In genomic region chr20:51760905-51761544, GRCh38 we compare ENCODE assay signal across 10 cellular contexts. TPM values are rescaled to one million over a fixed set of nuclear protein-coding genes. Genes with fewer than 3 reads are reported as not detected.
A peak's percentile ranks its signal among the peaks of the same experiment; 100 is the strongest.
DNase-seq lines count a peak whose midpoint lies in the region; ATAC-seq and TF ChIP-seq lines count a peak whose summit lies in the region.
"Had no signal": no experiment of that assay in that cellular context is flagged by ENCODE, and none has a peak within 500 bp of the region (broad histone marks: within the 10 kb centered on the region; RNA-seq: fewer than 3 reads in every experiment).

No MANE protein-coding gene starts in this region.

- H3K27ac ChIP-seq in H9 (ENCODE audit: insufficient read length, low read depth, low read length) = no peak overlapping the region
- peak overlapping the region; percentile 42 for H3K27ac ChIP-seq in smooth muscle cell (ENCODE audit: low read depth)
- no peak overlapping the region for H3K27ac ChIP-seq in effector memory CD4-positive, alpha-beta T cell (ENCODE audit: insufficient read depth, low read length, poor library complexity, severe bottlenecking)

- H2BK15ac ChIP-seq in H9 (ENCODE audit: low read depth, low read length) = no peak overlapping the region

- H3K9me3 Mint-ChIP-seq in H9 = peaks cover 5% of the 10 kb centered on the region in 2 experiments; a peak in 4 of 5 replicates
- no peaks in the 10 kb centered on the region for H3K9me3 Mint-ChIP-seq in stimulated activated memory B cell treated with anti-CD40 and anti-IgM and Interleukin-4, amounts not matched to agents 10 μg/mL and 1 μg/mL and 100 μg/mL, for 72 hours

- H3K18ac ChIP-seq in H9 (ENCODE audit: insufficient read length, low read depth, low read length) = no peak overlapping the region

- TF ChIP-seq CTCF in H9 (conservative IDR thresholded peaks at IDR 0.05) (no peak), fibroblast of pulmonary artery (IDR thresholded peaks at IDR 0.05; ENCODE audit: low read length, missing control alignments) (no peak), smooth muscle cell (IDR thresholded peaks at IDR 0.05; ENCODE audit: borderline replicate concordance, insufficient read depth, poor library complexity, severe bottlenecking) (no peak)

- peak; percentile 51 for DNase-seq in H9
- DNase-seq in SW480 (ENCODE audit: low spot score) = peak; percentile 100
- peak; percentile 40 for DNase-seq in fibroblast of pulmonary artery (ENCODE audit: low read depth)
- no peak for DNase-seq in smooth muscle cell (lab: John Stamatoyannopoulos, UW; ENCODE audit: unreplicated experiment)
- DNase-seq in effector memory CD4-positive, alpha-beta T cell = no peak
- DNase-seq in KBM-7 = no peak
- DNase-seq: activated CD4-positive, alpha-beta T cell treated with anti-CD3 and anti-CD28 coated beads for 36 hours; activated naive CD4-positive, alpha-beta T cell; OCI-M1 had no signal

- no peak overlapping the region for H4K5ac ChIP-seq in H9 (ENCODE audit: insufficient read length, low read depth, low read length)

- H2BK20ac ChIP-seq in H9 (ENCODE audit: low read depth, low read length, poor library complexity, severe bottlenecking) = no peak overlapping the region

- no peaks in the 10 kb centered on the region for H3F3A ChIP-seq in smooth muscle cell (ENCODE audit: low read depth)

- H4K91ac ChIP-seq in H9 (ENCODE audit: insufficient read length, low read depth, low read length) = no peak overlapping the region

- no peaks in the 10 kb centered on the region for H3K36me3 ChIP-seq in smooth muscle cell (ENCODE audit: low read depth)
- H3K36me3 ChIP-seq in effector memory CD4-positive, alpha-beta T cell (ENCODE audit: control insufficient read depth, insufficient read depth, low read length) = no peaks in the 10 kb centered on the region

- H3K9me3 ChIP-seq in H9 (ENCODE audit: control insufficient read depth, low read depth, low read length) (no peaks in the 10 kb centered on the region), smooth muscle cell (replicated peaks; ENCODE audit: low read depth) (no peaks in the 10 kb centered on the region)
- no peaks in the 10 kb centered on the region for H3K9me3 ChIP-seq in effector memory CD4-positive, alpha-beta T cell (ENCODE audit: control insufficient read depth, low read length)

- no peak overlapping the region for H2BK12ac ChIP-seq in H9 (ENCODE audit: insufficient read length, low read depth, low read length)

- H3K4me3 ChIP-seq in fibroblast of pulmonary artery (replicated peaks; ENCODE audit: low read depth, low read length) (no peak overlapping the region), smooth muscle cell (no peak overlapping the region)
- H3K4me3 ChIP-seq in effector memory CD4-positive, alpha-beta T cell (ENCODE audit: insufficient read depth, low read depth, low read length, poor library complexity, severe bottlenecking) = no peak overlapping the region

- no peak overlapping the region for H3K23ac ChIP-seq in H9 (ENCODE audit: insufficient read length, low read depth, low read length)

- H3K79me2 ChIP-seq in H9 (ENCODE audit: insufficient read depth, low read length) = no peaks in the 10 kb centered on the region
- peaks cover 24% of the 10 kb centered on the region for H3K79me2 ChIP-seq in smooth muscle cell (ENCODE audit: low read depth)

- H3T11ph ChIP-seq in H9 (ENCODE audit: low read length) = no peak overlapping the region

- no peak overlapping the region for H4K8ac ChIP-seq in H9 (replicated peaks; ENCODE audit: insufficient read length, low read depth, low read length)

- peaks cover 12 to 13% of the 10 kb centered on the region in 2 experiments for H3K4me1 Mint-ChIP-seq in H9
- H3K4me1 Mint-ChIP-seq in stimulated activated memory B cell treated with anti-CD40 and anti-IgM and Interleukin-4, amounts not matched to agents 10 μg/mL and 1 μg/mL and 100 μg/mL, for 72 hours = no peaks in the 10 kb centered on the region
- H3K4me1 Mint-ChIP-seq: activated CD4-positive, alpha-beta T cell treated with anti-CD3 and anti-CD28 coated beads for 36 hours had no signal

- H3K23me2 ChIP-seq in H9 (ENCODE audit: insufficient read length, low read depth, low read length, poor library complexity, severe bottlenecking) = no peaks in the 10 kb centered on the region

- H4K20me1 ChIP-seq in H9 (ENCODE audit: control insufficient read depth, insufficient read depth, insufficient read length) (no peaks in the 10 kb centered on the region), smooth muscle cell (ENCODE audit: low read depth) (no peaks in the 10 kb centered on the region)

- no peak overlapping the region for H2AK5ac ChIP-seq in H9 (ENCODE audit: insufficient read length, low read length)

- no peak overlapping the region for H3K14ac ChIP-seq in H9 (ENCODE audit: insufficient read depth, low read length)

- H3K27ac Mint-ChIP-seq in H9 = peak overlapping the region; percentile 5 to 85 (median 56); a peak in 4 of 7 replicates
- H3K27ac Mint-ChIP-seq in stimulated activated memory B cell treated with anti-CD40 and anti-IgM and Interleukin-4, amounts not matched to agents 10 μg/mL and 1 μg/mL and 100 μg/mL, for 72 hours = no peak overlapping the region
- H3K27ac Mint-ChIP-seq: activated CD4-positive, alpha-beta T cell treated with anti-CD3 and anti-CD28 coated beads for 36 hours had no signal

- H3K27me3 Mint-ChIP-seq in H9 (ENCODE audit: low read depth) = no peaks in the 10 kb centered on the region; the same call in 1 of the 2 replicates
- H3K27me3 Mint-ChIP-seq in stimulated activated memory B cell treated with anti-CD40 and anti-IgM and Interleukin-4, amounts not matched to agents 10 μg/mL and 1 μg/mL and 100 μg/mL, for 72 hours = peaks cover 20% of the 10 kb centered on the region

- no peak overlapping the region for H3K4me2 ChIP-seq in H9 (ENCODE audit: insufficient read depth, insufficient read length, low read length)
- H3K4me2 ChIP-seq in smooth muscle cell = no peak overlapping the region

- H3K36me3 Mint-ChIP-seq in H9 (ENCODE audit: insufficient read depth in 1 of 3, low read depth in 3 of 3) = peaks cover 2 to 17% (median 9%) of the 10 kb centered on the region in 3 experiments
- H3K36me3 Mint-ChIP-seq in stimulated activated memory B cell treated with anti-CD40 and anti-IgM and Interleukin-4, amounts not matched to agents 10 μg/mL and 1 μg/mL and 100 μg/mL, for 72 hours = no peaks in the 10 kb centered on the region

- no peak overlapping the region for H3K4me3 Mint-ChIP-seq in H9
- no peak overlapping the region for H3K4me3 Mint-ChIP-seq in stimulated activated memory B cell treated with anti-CD40 and anti-IgM and Interleukin-4, amounts not matched to agents 10 μg/mL and 1 μg/mL and 100 μg/mL, for 72 hours
- H3K4me3 Mint-ChIP-seq: activated CD4-positive, alpha-beta T cell treated with anti-CD3 and anti-CD28 coated beads for 36 hours had no signal

- ATAC-seq in stimulated activated memory B cell treated with anti-CD40 and anti-IgM and Interleukin-4, amounts not matched to agents 10 μg/mL and 1 μg/mL and 100 μg/mL, for 72 hours = no peak
- ATAC-seq: activated CD4-positive, alpha-beta T cell treated with anti-CD3 and anti-CD28 coated beads for 36 hours had no signal

- no peak overlapping the region for H2BK5ac ChIP-seq in H9 (ENCODE audit: insufficient read length, low read length)

- WGBS in H9 (ENCODE audit: extremely low coverage, insufficient read length, low lambda C conversion rate) = no CpG with 5 or more reads among the region's 14 CpGs
- WGBS in smooth muscle cell (ENCODE audit: low lambda C conversion rate) = 71% methylated on average over 14 of the region's 14 CpGs

- no peak overlapping the region for H2BK120ac ChIP-seq in H9 (ENCODE audit: low read depth, low read length, poor library complexity, severe bottlenecking)

- H3K4me1 ChIP-seq in H9 (ENCODE audit: insufficient read depth, low read length) (no peaks in the 10 kb centered on the region), smooth muscle cell (ENCODE audit: low read depth) (no peaks in the 10 kb centered on the region)
- no peaks in the 10 kb centered on the region for H3K4me1 ChIP-seq in effector memory CD4-positive, alpha-beta T cell (ENCODE audit: control insufficient read depth, insufficient read depth, low read length, poor library complexity, severe bottlenecking)

- H2AFZ ChIP-seq in H9 (ENCODE audit: low read length) (no peak overlapping the region), smooth muscle cell (ENCODE audit: low read depth) (no peak overlapping the region)

- in situ Hi-C loops in KBM-7 (cut with MboI; ENCODE audit: low pct_unique_long_range_greater_than_20kb, low sequenced_read_pairs) = no loop called here

- H3K79me1 ChIP-seq in H9 (ENCODE audit: insufficient read depth, low read depth, low read length, poor library complexity, severe bottlenecking) = no peaks in the 10 kb centered on the region

- H3K9ac ChIP-seq in H9 (ENCODE audit: extremely low read depth, insufficient read length, low read length) = no peak overlapping the region
- no peak overlapping the region for H3K9ac ChIP-seq in smooth muscle cell (ENCODE audit: low read depth)

- H3K56ac ChIP-seq in H9 (ENCODE audit: insufficient read length, low read depth, low read length) = no peak overlapping the region

- no peaks in the 10 kb centered on the region for H3K27me3 ChIP-seq in H9 (ENCODE audit: insufficient read depth, low read length)
- H3K27me3 ChIP-seq in smooth muscle cell (ENCODE audit: low read depth) = no peaks in the 10 kb centered on the region
- H3K27me3 ChIP-seq in effector memory CD4-positive, alpha-beta T cell (replicated peaks; ENCODE audit: control insufficient read depth, insufficient read depth, low read length, poor library complexity, severe bottlenecking) = no peaks in the 10 kb centered on the region

- no peak overlapping the region for H3K4ac ChIP-seq in H9 (ENCODE audit: low read depth, low read length)

RNA-seq across cellular contexts. Expression of gene ATP9A, which starts 7.2 kb away (rescaled TPM):
- total RNA-seq in H9 (2021) = 11.5 and 12.1 TPM in 2 replicates
- total RNA-seq in smooth muscle cell = 8.0 and 11.2 TPM in 2 replicates
- 3.4 and 5.8 TPM in 2 replicates for polyA plus RNA-seq in smooth muscle cell

RNA-seq across cellular contexts. Expression of gene SALL4, which starts 41.3 kb away (rescaled TPM):
- total RNA-seq in H9 (2021) = 276 and 279 TPM in 2 replicates
- total RNA-seq in smooth muscle cell = 17.6 TPM in 2 replicates
- polyA plus RNA-seq in smooth muscle cell = 9.5 and 14.2 TPM in 2 replicates

Comparison
In these comparisons a context has a peak if more than half of its experiments do, and no peak if none do; other contexts are left out.
1. DNase-seq: peak in H9 (single experiment), SW480 (single experiment) and fibroblast of pulmonary artery (single experiment); none in smooth muscle cell (single experiment), effector memory CD4-positive, alpha-beta T cell (0 of 3) and KBM-7 (single experiment).
2. RNA of gene SALL4, which starts 41.3 kb away (total RNA-seq): 276 to 279 TPM in H9; 17.6 TPM in smooth muscle cell; every median in the first group is over 10 times any median in the second.